24 cellular contexts compared by ENCODE assay signal in the genomic region with DNA sequence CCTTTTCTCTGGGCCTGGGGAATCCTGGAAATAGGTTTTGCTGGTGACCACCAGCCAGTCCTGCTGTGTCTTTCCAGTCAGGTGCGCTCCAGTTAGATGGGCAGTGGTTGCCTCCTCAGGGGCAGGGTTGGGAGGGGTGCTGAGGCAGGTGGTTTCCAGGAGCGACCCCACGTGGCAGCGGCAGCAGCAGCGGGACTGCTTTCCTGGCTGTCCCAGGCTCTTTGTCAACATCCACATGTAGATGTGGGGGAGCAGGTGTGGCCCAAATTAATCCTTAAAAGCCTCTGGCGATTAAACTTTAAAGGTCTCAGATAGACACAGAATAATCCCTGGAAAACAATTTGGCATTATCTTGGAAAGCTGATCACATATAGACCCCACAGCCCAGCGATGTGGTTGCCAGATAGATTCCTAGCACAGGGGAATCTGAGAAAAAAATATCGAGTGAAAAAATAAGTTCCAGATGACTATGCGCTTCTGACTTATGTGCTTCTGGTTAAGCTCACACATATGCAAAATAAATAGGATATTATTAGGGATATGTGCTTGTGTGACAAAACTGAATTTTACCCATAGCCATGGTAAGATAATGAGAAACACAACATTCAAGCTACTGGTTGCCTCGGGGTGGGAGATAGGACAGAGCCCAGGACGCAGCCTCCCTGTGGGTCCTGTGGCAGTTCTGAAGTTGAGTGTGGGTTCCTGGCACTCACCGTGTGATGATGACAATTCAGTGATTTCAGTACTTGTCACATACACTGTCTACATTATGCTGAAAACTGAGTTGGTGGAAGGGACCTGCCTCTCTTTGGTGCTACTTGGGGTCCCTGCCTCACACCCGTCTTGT.
DNase-seq lines count a peak whose midpoint lies in the region; ATAC-seq and TF ChIP-seq lines count a peak whose summit lies in the region.
"Had no signal": no experiment of that assay in that cellular context is flagged by ENCODE, and none has a peak within 500 bp of the region (broad histone marks: within the 10 kb centered on the region; RNA-seq: fewer than 3 reads in every experiment).

No MANE protein-coding gene starts in this region.

- no peak overlapping the region for H3K23ac ChIP-seq in H9 (ENCODE audit: insufficient read length, low read depth, low read length)

- H3K4me2 ChIP-seq in H9 (ENCODE audit: insufficient read depth, insufficient read length, low read length): no peak overlapping the region
- H3K4me2 ChIP-seq: smooth muscle cell had no signal

- no peak for ATAC-seq in CD8-positive, alpha-beta T cell
- ATAC-seq in gastroesophageal sphincter: no peak
- no peak for ATAC-seq in upper lobe of left lung (ENCODE audit: low FRiP score in 2 of 2)
- ATAC-seq in lower lobe of right lung: no peak
- ATAC-seq: GM12878; stimulated activated memory B cell treated with anti-CD40 and anti-IgM and Interleukin-4, amounts not matched to agents 10 μg/mL and 1 μg/mL and 100 μg/mL, for 72 hours had no signal

- DNase-seq in CD8-positive, alpha-beta T cell: no peak
- peak; percentile 77 for DNase-seq in H9
- DNase-seq in chondrocyte (ENCODE audit: low spot score): no peak
- DNase-seq in nephron progenitor cell: no peak
- DNase-seq in upper lobe of left lung: no peak
- no peak for DNase-seq in lower lobe of right lung
- DNase-seq: activated CD4-positive, alpha-beta T cell treated with anti-CD3 and anti-CD28 coated beads, Interleukin-2, amount 10 ng/mL, durations not matched to agents 7 days and 5 days; activated gamma-delta T cell treated with Interleukin-2 at 50 U/mL for 16 hours; activated T-cell treated with anti-CD3 and anti-CD28 coated beads, Interleukin-2, amount 50 U/mL, for 1 hour; brain microvascular endothelial cell; colonic mucosa; Kasumi-1; kidney; NCI-H1694 treated with DMSO at 0.1 percent for 48 hours; NCI-H2171 treated with DMSO at 0.1 percent for 48 hours; stimulated activated CD4-positive, alpha-beta T cell treated with anti-CD3 and anti-CD28 coated beads, Interleukin-2, amount 100 ng/mL, for 24 hours; uterus had no signal

- no peak overlapping the region for H2BK120ac ChIP-seq in H9 (ENCODE audit: low read depth, low read length, poor library complexity, severe bottlenecking)

- peak overlapping the region; percentile 12 for H3K27ac Mint-ChIP-seq in CD8-positive, alpha-beta T cell
- peak overlapping the region in 2 of 3 experiments; percentile 44 to 93; a peak in 2 of 7 replicates for H3K27ac Mint-ChIP-seq in H9
- H3K27ac Mint-ChIP-seq in chondrocyte (ENCODE audit: unreplicated experiment): peak overlapping the region; percentile 75
- peak overlapping the region; percentile 61 for H3K27ac Mint-ChIP-seq in nephron progenitor cell
- H3K27ac Mint-ChIP-seq: stimulated activated memory B cell treated with anti-CD40 and anti-IgM and Interleukin-4, amounts not matched to agents 10 μg/mL and 1 μg/mL and 100 μg/mL, for 72 hours; T-helper 1 cell treated with Interleukin-12 subunit alpha and Interleukin-12 subunit beta and Interleukin-4 antibody, amounts not matched to agents 30 μg/mL and 1 μg/mL, for 36 hours had no signal

- peaks cover 4% of the 10 kb centered on the region for H3K9me3 ChIP-seq in CD8-positive, alpha-beta T cell (ENCODE audit: low read length)
- no peaks in the 10 kb centered on the region for H3K9me3 ChIP-seq in H9 (ENCODE audit: control insufficient read depth, low read depth, low read length)
- H3K9me3 ChIP-seq in gastroesophageal sphincter: no peaks in the 10 kb centered on the region
- no peaks in the 10 kb centered on the region for H3K9me3 ChIP-seq in upper lobe of left lung
- no peaks in the 10 kb centered on the region for H3K9me3 ChIP-seq in lower lobe of right lung
- H3K9me3 ChIP-seq: colonic mucosa, esophagus muscularis mucosa, HAP-1, uterus had no signal

- no peak overlapping the region for H3K56ac ChIP-seq in H9 (ENCODE audit: insufficient read length, low read depth, low read length)

- H3K36me3 Mint-ChIP-seq in CD8-positive, alpha-beta T cell: peaks cover 59% of the 10 kb centered on the region
- H3K36me3 Mint-ChIP-seq in H9 (ENCODE audit: insufficient read depth in 1 of 3, low read depth in 3 of 3) (peaks cover 0 to 8% (median 4%) of the 10 kb centered on the region in 3 experiments; a peak in 5 of 7 replicates), chondrocyte (ENCODE audit: low read depth) (peaks cover 39% of the 10 kb centered on the region), nephron progenitor cell (ENCODE audit: low read depth) (peaks cover 47% of the 10 kb centered on the region)
- H3K36me3 Mint-ChIP-seq: stimulated activated memory B cell treated with anti-CD40 and anti-IgM and Interleukin-4, amounts not matched to agents 10 μg/mL and 1 μg/mL and 100 μg/mL, for 72 hours had no signal

- H4K8ac ChIP-seq in H9 (replicated peaks; ENCODE audit: insufficient read length, low read depth, low read length): no peak overlapping the region

- no peak overlapping the region for H3K4me3 ChIP-seq in CD8-positive, alpha-beta T cell (ENCODE audit: low read depth, low read length)
- H3K4me3 ChIP-seq in gastroesophageal sphincter (no peak overlapping the region), upper lobe of left lung (no peak overlapping the region), lower lobe of right lung (no peak overlapping the region)
- H3K4me3 ChIP-seq: colonic mucosa, esophagus muscularis mucosa, GM12878, HAP-1, smooth muscle cell, uterus had no signal

- H4K91ac ChIP-seq in H9 (ENCODE audit: insufficient read length, low read depth, low read length): no peak overlapping the region

- TF ChIP-seq POLR2A in gastroesophageal sphincter (IDR thresholded peaks at IDR 0.05) (no peak), upper lobe of left lung (IDR thresholded peaks at IDR 0.05) (no peak)

- no peak overlapping the region for H2AK5ac ChIP-seq in H9 (ENCODE audit: insufficient read length, low read length)

- H3K4ac ChIP-seq in H9 (ENCODE audit: low read depth, low read length): no peak overlapping the region

- H3K4me1 Mint-ChIP-seq in CD8-positive, alpha-beta T cell (ENCODE audit: low read depth): peaks cover 36% of the 10 kb centered on the region
- peaks cover 12 to 23% of the 10 kb centered on the region in 2 experiments for H3K4me1 Mint-ChIP-seq in H9
- H3K4me1 Mint-ChIP-seq in chondrocyte (ENCODE audit: low read depth): peaks cover 49% of the 10 kb centered on the region
- H3K4me1 Mint-ChIP-seq in nephron progenitor cell: peaks cover 47% of the 10 kb centered on the region
- H3K4me1 Mint-ChIP-seq: activated CD4-positive, alpha-beta T cell treated with anti-CD3 and anti-CD28 coated beads, Interleukin-2, amount 10 ng/mL, durations not matched to agents 7 days and 5 days; stimulated activated memory B cell treated with anti-CD40 and anti-IgM and Interleukin-4, amounts not matched to agents 10 μg/mL and 1 μg/mL and 100 μg/mL, for 72 hours had no signal

- TF ChIP-seq CTCF in CD8-positive, alpha-beta T cell (IDR thresholded peaks at IDR 0.05): no peak
- peak; percentile 36; the same call in 2 of the 3 replicates for TF ChIP-seq CTCF in H9 (conservative IDR thresholded peaks at IDR 0.05)
- TF ChIP-seq CTCF in chondrocyte (IDR thresholded peaks at IDR 0.05): no peak
- no peak for TF ChIP-seq CTCF in nephron progenitor cell (IDR thresholded peaks at IDR 0.05)
- no peak for TF ChIP-seq CTCF in gastroesophageal sphincter (IDR thresholded peaks at IDR 0.05)
- no peak for TF ChIP-seq CTCF in upper lobe of left lung (IDR thresholded peaks at IDR 0.05)
- TF ChIP-seq CTCF in lower lobe of right lung (IDR thresholded peaks at IDR 0.05): no peak

- H3K14ac ChIP-seq in H9 (ENCODE audit: insufficient read depth, low read length): no peak overlapping the region; the same call in 1 of the 2 replicates

- H3K4me3 Mint-ChIP-seq in CD8-positive, alpha-beta T cell: no peak overlapping the region
- H3K4me3 Mint-ChIP-seq in H9 (no peak overlapping the region), chondrocyte (ENCODE audit: unreplicated experiment) (no peak overlapping the region), nephron progenitor cell (no peak overlapping the region)
- H3K4me3 Mint-ChIP-seq: activated CD4-positive, alpha-beta T cell treated with anti-CD3 and anti-CD28 coated beads, Interleukin-2, amount 10 ng/mL, durations not matched to agents 7 days and 5 days; stimulated activated memory B cell treated with anti-CD40 and anti-IgM and Interleukin-4, amounts not matched to agents 10 μg/mL and 1 μg/mL and 100 μg/mL, for 72 hours; T-helper 1 cell treated with Interleukin-12 subunit alpha and Interleukin-12 subunit beta and Interleukin-4 antibody, amounts not matched to agents 30 μg/mL and 1 μg/mL, for 36 hours had no signal

- POLR2A ChIA-PET in CD8-positive, alpha-beta T cell (lab: Charles Lee): no interaction called here

- intact Hi-C loops in CD8-positive, alpha-beta T cell (cut with DNase I, micrococcal nuclease): no loop called here
- intact Hi-C loops in lower lobe of right lung (cut with DNase I): no loop called here

- no peak for TF ChIP-seq EP300 in gastroesophageal sphincter (IDR thresholded peaks at IDR 0.05)
- no peak for TF ChIP-seq EP300 in upper lobe of left lung (IDR thresholded peaks at IDR 0.05)

- no peaks in the 10 kb centered on the region for H3K23me2 ChIP-seq in H9 (ENCODE audit: insufficient read length, low read depth, low read length, poor library complexity, severe bottlenecking)

- no peak overlapping the region for H4K5ac ChIP-seq in H9 (ENCODE audit: insufficient read length, low read depth, low read length)

- no peaks in the 10 kb centered on the region for H3K4me1 ChIP-seq in CD8-positive, alpha-beta T cell (ENCODE audit: insufficient read depth, low read length)
- H3K4me1 ChIP-seq in H9 (ENCODE audit: insufficient read depth, low read length): no peaks in the 10 kb centered on the region
- peaks cover 3 to 60% (median 17%) of the 10 kb centered on the region in 3 donors for H3K4me1 ChIP-seq in gastroesophageal sphincter
- peaks cover 0 to 9% (median 6%) of the 10 kb centered on the region in 4 donors for H3K4me1 ChIP-seq in upper lobe of left lung
- peaks cover 7% of the 10 kb centered on the region for H3K4me1 ChIP-seq in lower lobe of right lung
- H3K4me1 ChIP-seq: colonic mucosa, uterus had no signal

- no peak overlapping the region for H2BK5ac ChIP-seq in H9 (ENCODE audit: insufficient read length, low read length)

- H3K79me1 ChIP-seq in H9 (ENCODE audit: insufficient read depth, low read depth, low read length, poor library complexity, severe bottlenecking): no peaks in the 10 kb centered on the region

- no peak overlapping the region for H3K27ac ChIP-seq in CD8-positive, alpha-beta T cell (ENCODE audit: low read depth, low read length)
- no peak overlapping the region for H3K27ac ChIP-seq in H9 (ENCODE audit: insufficient read length, low read depth, low read length)
- no peak overlapping the region for H3K27ac ChIP-seq in gastroesophageal sphincter
- H3K27ac ChIP-seq in upper lobe of left lung: no peak overlapping the region
- H3K27ac ChIP-seq in lower lobe of right lung: no peak overlapping the region
- H3K27ac ChIP-seq: brain microvascular endothelial cell, colonic mucosa, esophagus muscularis mucosa, uterus had no signal

- WGBS in H9 (ENCODE audit: extremely low coverage, insufficient read length, low lambda C conversion rate): no CpG with 5 or more reads among the region's 13 CpGs
- WGBS in gastroesophageal sphincter (ENCODE audit: low coverage in 1 of 2), 2 donors: 75 to 81% methylated on average over 5 to 7 of the region's 13 CpGs
- 88 to 92% methylated on average over 11 to 13 of the region's 13 CpGs for WGBS in upper lobe of left lung, 2 donors

- no peak overlapping the region for H3T11ph ChIP-seq in H9 (ENCODE audit: low read length)

- CTCF ChIA-PET in CD8-positive, alpha-beta T cell (lab: Charles Lee): interaction anchor here (1.8 kb wide), 1 partner anchor 11 kb away, joined by 4 read pairs; no protein-coding TSS in a partner anchor

- H3K9ac ChIP-seq in H9 (ENCODE audit: extremely low read depth, insufficient read length, low read length): no peak overlapping the region

- no peak overlapping the region for H2AFZ ChIP-seq in H9 (ENCODE audit: low read length)

- H3K36me3 ChIP-seq in CD8-positive, alpha-beta T cell (ENCODE audit: insufficient read depth, low read length): peaks cover 4% of the 10 kb centered on the region
- H3K36me3 ChIP-seq in gastroesophageal sphincter: peaks cover 0 to 87% of the 10 kb centered on the region in 2 donors
- peaks cover 2 to 17% (median 7%) of the 10 kb centered on the region in 4 donors for H3K36me3 ChIP-seq in upper lobe of left lung
- peaks cover 18% of the 10 kb centered on the region for H3K36me3 ChIP-seq in lower lobe of right lung
- H3K36me3 ChIP-seq: colonic mucosa, HAP-1, uterus had no signal

- H3K79me2 ChIP-seq in H9 (ENCODE audit: insufficient read depth, low read length): no peaks in the 10 kb centered on the region

- no peaks in the 10 kb centered on the region for H3K27me3 ChIP-seq in CD8-positive, alpha-beta T cell (ENCODE audit: insufficient read depth, low read length)
- H3K27me3 ChIP-seq in H9 (ENCODE audit: insufficient read depth, low read length) (no peaks in the 10 kb centered on the region), gastroesophageal sphincter (no peaks in the 10 kb centered on the region), upper lobe of left lung (no peaks in the 10 kb centered on the region), lower lobe of right lung (ENCODE audit: low read depth) (no peaks in the 10 kb centered on the region)
- H3K27me3 ChIP-seq: brain microvascular endothelial cell, colonic mucosa, esophagus muscularis mucosa, uterus had no signal

- H3K9me3 Mint-ChIP-seq in CD8-positive, alpha-beta T cell: no peaks in the 10 kb centered on the region
- H3K9me3 Mint-ChIP-seq in H9: peaks cover under 1 to 5% of the 10 kb centered on the region in 2 experiments; a peak in 3 of 5 replicates
- no peaks in the 10 kb centered on the region for H3K9me3 Mint-ChIP-seq in chondrocyte (ENCODE audit: low read depth)
- no peaks in the 10 kb centered on the region for H3K9me3 Mint-ChIP-seq in nephron progenitor cell
- H3K9me3 Mint-ChIP-seq: activated CD4-positive, alpha-beta T cell treated with anti-CD3 and anti-CD28 coated beads, Interleukin-2, amount 10 ng/mL, durations not matched to agents 7 days and 5 days; stimulated activated memory B cell treated with anti-CD40 and anti-IgM and Interleukin-4, amounts not matched to agents 10 μg/mL and 1 μg/mL and 100 μg/mL, for 72 hours; T-helper 1 cell treated with Interleukin-12 subunit alpha and Interleukin-12 subunit beta and Interleukin-4 antibody, amounts not matched to agents 30 μg/mL and 1 μg/mL, for 36 hours had no signal

- H2BK20ac ChIP-seq in H9 (ENCODE audit: low read depth, low read length, poor library complexity, severe bottlenecking): no peak overlapping the region

- no peak overlapping the region for H2BK12ac ChIP-seq in H9 (ENCODE audit: insufficient read length, low read depth, low read length)

- no peaks in the 10 kb centered on the region for H3K27me3 Mint-ChIP-seq in CD8-positive, alpha-beta T cell (ENCODE audit: low read depth)
- H3K27me3 Mint-ChIP-seq in H9 (ENCODE audit: low read depth) (no peaks in the 10 kb centered on the region), chondrocyte (ENCODE audit: low read depth) (no peaks in the 10 kb centered on the region), nephron progenitor cell (ENCODE audit: low read depth, poor library complexity) (no peaks in the 10 kb centered on the region)
- H3K27me3 Mint-ChIP-seq: activated CD4-positive, alpha-beta T cell treated with anti-CD3 and anti-CD28 coated beads, Interleukin-2, amount 10 ng/mL, durations not matched to agents 7 days and 5 days; stimulated activated memory B cell treated with anti-CD40 and anti-IgM and Interleukin-4, amounts not matched to agents 10 μg/mL and 1 μg/mL and 100 μg/mL, for 72 hours had no signal

- no peak overlapping the region for H2BK15ac ChIP-seq in H9 (ENCODE audit: low read depth, low read length)

- no peak overlapping the region for H3K18ac ChIP-seq in H9 (ENCODE audit: insufficient read length, low read depth, low read length)

- H4K20me1 ChIP-seq in H9 (ENCODE audit: control insufficient read depth, insufficient read depth, insufficient read length): no peaks in the 10 kb centered on the region

Comparison
In these comparisons a context has a peak if more than half of its experiments do, and no peak if none do; other contexts are left out.
1. H3K27ac Mint-ChIP-seq: peak in every context shown above with its lines; median percentile 75 in chondrocyte; 68 in H9; 61 in nephron progenitor cell; 12 in CD8-positive, alpha-beta T cell.